2 cellular contexts compared by ENCODE assay signal in the genomic region with DNA sequence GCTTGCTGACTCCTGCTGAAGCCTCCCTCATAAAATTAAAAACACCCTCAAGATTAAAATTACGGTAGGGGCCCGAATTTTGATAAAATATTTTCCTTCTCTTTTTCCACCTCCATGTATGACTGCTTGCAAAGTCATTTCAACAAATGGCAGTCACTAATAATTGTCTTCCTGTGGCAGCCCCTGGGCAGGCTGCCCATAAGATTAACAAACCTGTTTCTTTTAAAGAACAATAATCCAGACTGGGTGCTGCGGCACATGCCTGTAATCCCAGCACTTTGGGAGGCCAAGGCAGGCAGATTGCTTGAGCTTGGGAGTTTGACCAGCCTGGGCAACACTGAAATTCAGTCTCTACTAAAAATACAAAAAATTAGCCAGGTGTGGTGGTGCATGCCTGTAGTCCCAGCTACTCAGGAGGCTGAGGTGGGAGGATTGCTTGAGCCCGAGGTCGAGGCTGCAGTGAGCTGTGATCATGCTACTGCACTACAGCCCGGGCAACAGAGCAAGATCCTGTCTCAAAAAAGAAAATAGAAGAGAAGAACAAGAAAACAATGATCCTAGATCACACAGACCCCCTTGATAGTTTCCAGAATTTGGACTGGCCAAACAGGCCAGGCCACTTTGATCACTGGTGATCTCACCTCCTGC.
TF ChIP-seq lines count a peak whose summit lies in the region.

No MANE protein-coding gene starts in this region.

TF ChIP-seq in HepG2, 621 proteins besides CTCF, POLR2A, EP300 and RAD21:
- no peak for TF ChIP-seq YEATS2 (CRISPR knock-in tag; IDR thresholded peaks at IDR 0.05; ENCODE audit: borderline replicate concordance)
- no peak for TF ChIP-seq U2AF2 (IDR thresholded peaks at IDR 0.05; ENCODE audit: low read depth, low read length)
- TF ChIP-seq ZNF781 (CRISPR knock-in tag; IDR thresholded peaks at IDR 0.05; ENCODE audit: borderline replicate concordance, not compliant biosample characterization) = no peak
- TF ChIP-seq, protein P1, sequence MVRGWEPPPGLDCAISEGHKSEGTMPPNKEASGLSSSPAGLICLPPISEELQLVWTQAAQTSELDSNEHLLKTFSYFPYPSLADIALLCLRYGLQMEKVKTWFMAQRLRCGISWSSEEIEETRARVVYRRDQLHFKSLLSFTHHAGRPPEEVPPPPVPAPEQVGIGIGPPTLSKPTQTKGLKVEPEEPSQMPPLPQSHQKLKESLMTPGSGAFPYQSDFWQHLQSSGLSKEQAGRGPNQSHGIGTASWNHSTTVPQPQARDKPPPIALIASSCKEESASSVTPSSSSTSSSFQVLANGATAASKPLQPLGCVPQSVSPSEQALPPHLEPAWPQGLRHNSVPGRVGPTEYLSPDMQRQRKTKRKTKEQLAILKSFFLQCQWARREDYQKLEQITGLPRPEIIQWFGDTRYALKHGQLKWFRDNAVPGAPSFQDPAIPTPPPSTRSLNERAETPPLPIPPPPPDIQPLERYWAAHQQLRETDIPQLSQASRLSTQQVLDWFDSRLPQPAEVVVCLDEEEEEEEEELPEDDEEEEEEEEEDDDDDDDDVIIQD (CRISPR knock-in tag; IDR thresholded peaks at IDR 0.05; ENCODE audit: low read depth) = no peak
- no peak for TF ChIP-seq ZNF281 (CRISPR knock-in tag; IDR thresholded peaks at IDR 0.05; ENCODE audit: borderline replicate concordance)
- TF ChIP-seq ZNF777 (CRISPR knock-in tag; IDR thresholded peaks at IDR 0.05) = no peak
- no peak for TF ChIP-seq GATAD1 (CRISPR knock-in tag; IDR thresholded peaks at IDR 0.05)
- TF ChIP-seq MBD4 (IDR thresholded peaks at IDR 0.05; ENCODE audit: borderline replicate concordance, low read length) = no peak
- TF ChIP-seq DMAP1 (CRISPR knock-in tag; IDR thresholded peaks at IDR 0.05) = no peak
- no peak for TF ChIP-seq CREB3 (CRISPR knock-in tag; IDR thresholded peaks at IDR 0.05)
- no peak for TF ChIP-seq NAIF1 (CRISPR knock-in tag; IDR thresholded peaks at IDR 0.05; ENCODE audit: borderline replicate concordance)

TF ChIP-seq in WTC11, 78 proteins besides CTCF, POLR2A, EP300 and RAD21:
- TF ChIP-seq STAT6 (CRISPR knock-in tag; conservative IDR thresholded peaks at IDR 0.05; ENCODE audit: low read depth) = no peak
- no peak for TF ChIP-seq GTF2I (CRISPR knock-in tag; conservative IDR thresholded peaks at IDR 0.05)
- TF ChIP-seq ZNF121 (CRISPR knock-in tag; IDR thresholded peaks at IDR 0.05) = peak; percentile 89; the same call in 1 of the 2 replicates
